ENCODE assay signal across 8 cellular contexts in genomic region chr1:109040627-109041613, GRCh38. TPM values are rescaled to one million over a fixed set of nuclear protein-coding genes. Genes with fewer than 3 reads are reported as not detected.
DNase-seq lines count a peak whose midpoint lies in the region; ATAC-seq and TF ChIP-seq lines count a peak whose summit lies in the region.

No MANE protein-coding gene starts in this region.

- peak overlapping the region; percentile 97 for H3K4me3 ChIP-seq in duodenal mucosa (ENCODE audit: low read depth in 1 of 2, low read length in 2 of 2)
- H3K4me3 ChIP-seq in right lobe of liver = peak overlapping the region; percentile 71 to 94 (median 91)

- peak overlapping the region; percentile 92 for H3K27ac Mint-ChIP-seq in T-helper 2 cell treated with Interferon-gamma antibody and Interleukin-4, amounts not matched to agents 5 μg/mL and 100 μg/mL, for 36 hours

- peaks cover 11% of the 10 kb centered on the region for H3K4me1 Mint-ChIP-seq in T-helper 2 cell treated with Interferon-gamma antibody and Interleukin-4, amounts not matched to agents 5 μg/mL and 100 μg/mL, for 36 hours (ENCODE audit: low read depth)

- no peaks in the 10 kb centered on the region for H3K9me3 ChIP-seq in duodenal mucosa (ENCODE audit: control insufficient read depth in 1 of 2, low read length in 2 of 2)
- H3K9me3 ChIP-seq in right lobe of liver = no peaks in the 10 kb centered on the region

- no peaks in the 10 kb centered on the region for H3K36me3 ChIP-seq in duodenal mucosa (ENCODE audit: control insufficient read depth in 1 of 2, insufficient read depth in 2 of 2, low read length in 2 of 2)
- no peaks in the 10 kb centered on the region for H3K36me3 ChIP-seq in right lobe of liver

- peak overlapping the region; percentile 83 to 97 for H3K9ac ChIP-seq in duodenal mucosa (ENCODE audit: low read depth in 1 of 2, low read length in 2 of 2)

- DNase-seq in COLO668 (lab: John Stamatoyannopoulos, UW; ENCODE audit: unreplicated experiment) (peak; percentile 56), right lobe of liver (peak; percentile 44 to 56 (median 53)), cerebellar nuclear complex (lab: John Stamatoyannopoulos, UW) (no peak)
- no peak for DNase-seq in T-helper 2 cell treated with Interferon-gamma antibody and Interleukin-4, amounts not matched to agents 5 μg/mL and 100 μg/mL, for 36 hours (ENCODE audit: low spot score)
- DNase-seq in stimulated activated CD8-positive, alpha-beta memory T cell treated with anti-CD3 and anti-CD28 coated beads, Interleukin-15, amount 100 ng/mL, for 48 hours (ENCODE audit: low read depth in 2 of 2) = peak; percentile 15 to 17

- intact Hi-C loops in right lobe of liver (cut with DNase I) = no loop called here

- ATAC-seq in GM19452 (IDR thresholded peaks at IDR 0.05; ENCODE audit: unreplicated experiment) = peak; percentile 28
- ATAC-seq in HG03521 (IDR thresholded peaks at IDR 0.05; ENCODE audit: unreplicated experiment) = peak; percentile 7
- ATAC-seq in right lobe of liver = peak; percentile 17 to 33 (median 24)

- H3K36me3 Mint-ChIP-seq in T-helper 2 cell treated with Interferon-gamma antibody and Interleukin-4, amounts not matched to agents 5 μg/mL and 100 μg/mL, for 36 hours (ENCODE audit: low read depth) = no peaks in the 10 kb centered on the region

- peaks cover 5% of the 10 kb centered on the region for H3K27me3 Mint-ChIP-seq in T-helper 2 cell treated with Interferon-gamma antibody and Interleukin-4, amounts not matched to agents 5 μg/mL and 100 μg/mL, for 36 hours (ENCODE audit: low read depth)

- H3K27me3 ChIP-seq in duodenal mucosa (ENCODE audit: control insufficient read depth in 1 of 2, insufficient read depth in 2 of 2, low read length in 2 of 2) (no peaks in the 10 kb centered on the region), right lobe of liver (no peaks in the 10 kb centered on the region)

- no peak for TF ChIP-seq POLR2A in right lobe of liver (IDR thresholded peaks at IDR 0.05)

- WGBS in right lobe of liver (ENCODE audit: insufficient coverage, low coverage, low lambda C conversion rate, missing lambda C conversion rate) = 6% methylated on average over 23 of the region's 47 CpGs

- no peaks in the 10 kb centered on the region for H3K9me3 Mint-ChIP-seq in T-helper 2 cell treated with Interferon-gamma antibody and Interleukin-4, amounts not matched to agents 5 μg/mL and 100 μg/mL, for 36 hours

- peak overlapping the region; percentile 88 for H3K4me3 Mint-ChIP-seq in T-helper 2 cell treated with Interferon-gamma antibody and Interleukin-4, amounts not matched to agents 5 μg/mL and 100 μg/mL, for 36 hours

- no peak for TF ChIP-seq CTCF in right lobe of liver (IDR thresholded peaks at IDR 0.05)

- H3K4me1 ChIP-seq in duodenal mucosa (ENCODE audit: control insufficient read depth in 1 of 2, insufficient read depth in 2 of 2, low read length in 2 of 2) (peaks cover 4 to 5% of the 10 kb centered on the region in 2 donors), right lobe of liver (no peaks in the 10 kb centered on the region)

- H3K27ac ChIP-seq in duodenal mucosa (ENCODE audit: low read depth, low read length) = peak overlapping the region; percentile 73
- peak overlapping the region; percentile 29 to 68 (median 44) for H3K27ac ChIP-seq in right lobe of liver

RNA-seq across cellular contexts. Expression of gene WDR47, which starts 1.0 kb away (rescaled TPM):
- 1 to 10 TPM; 2.4 to 4.2 (median 2.6) TPM for total RNA-seq in right lobe of liver

RNA-seq across cellular contexts. Expression of gene TAF13, which starts 34.9 kb away (rescaled TPM):
- total RNA-seq in right lobe of liver = 10 to 100 TPM; 19.2 to 41.1 (median 26.4) TPM

RNA-seq across cellular contexts. Expression of gene TMEM167B, which starts 49.6 kb away (rescaled TPM):
- 10 to 100 TPM; 10.5 to 21.9 (median 15.1) TPM for total RNA-seq in right lobe of liver

Comparison
In these comparisons a context has a peak if more than half of its experiments do, and no peak if none do; other contexts are left out.
1. DNase-seq: peak in COLO668 (single experiment), right lobe of liver (3 of 3) and stimulated activated CD8-positive, alpha-beta memory T cell treated with anti-CD3 and anti-CD28 coated beads, Interleukin-15, amount 100 ng/mL, for 48 hours (2 of 2); none in T-helper 2 cell treated with Interferon-gamma antibody and Interleukin-4, amounts not matched to agents 5 μg/mL and 100 μg/mL, for 36 hours (single experiment) and cerebellar nuclear complex (0 of 2).
2. Peak in every context shown above with its lines, with median percentiles within 50 percentile points of each other: ATAC-seq.